ENCODE assay signal across 8 cellular contexts in genomic region chr10:62384057-62384446, GRCh38. TPM values are rescaled to one million over a fixed set of nuclear protein-coding genes. Genes with fewer than 3 reads are reported as not detected.
DNase-seq lines count a peak whose midpoint lies in the region; ATAC-seq and TF ChIP-seq lines count a peak whose summit lies in the region.

No MANE protein-coding gene starts in this region.

- peaks cover 11% of the 10 kb centered on the region for H3K4me1 Mint-ChIP-seq in activated CD4-positive, alpha-beta T cell treated with anti-CD3 and anti-CD28 coated beads, Interleukin-2, amount 10 ng/mL, durations not matched to agents 24 days and 14 days

- H3K27ac Mint-ChIP-seq in activated CD4-positive, alpha-beta T cell treated with anti-CD3 and anti-CD28 coated beads, Interleukin-2, amount 10 ng/mL, durations not matched to agents 24 days and 14 days: no peak overlapping the region

- H3K36me3 Mint-ChIP-seq in activated CD4-positive, alpha-beta T cell treated with anti-CD3 and anti-CD28 coated beads, Interleukin-2, amount 10 ng/mL, durations not matched to agents 24 days and 14 days (ENCODE audit: low read depth): no peaks in the 10 kb centered on the region

- H3K27me3 Mint-ChIP-seq in activated CD4-positive, alpha-beta T cell treated with anti-CD3 and anti-CD28 coated beads, Interleukin-2, amount 10 ng/mL, durations not matched to agents 24 days and 14 days: peaks cover 14% of the 10 kb centered on the region

- DNase-seq in AG04450 (ENCODE audit: low read depth, low spot score) (peak; percentile 33), iris pigment epithelial cell (ENCODE audit: low read depth) (peak; percentile 58), cortex of kidney (lab: John Stamatoyannopoulos, UW) (no peak), GM20000 (ENCODE audit: low spot score) (no peak), OCI-M2 (lab: John Stamatoyannopoulos, UW; ENCODE audit: unreplicated experiment) (no peak)
- peak; percentile 73 for DNase-seq in activated CD4-positive, alpha-beta T cell treated with anti-CD3 and anti-CD28 coated beads, Interleukin-2, amount 10 ng/mL, durations not matched to agents 24 days and 14 days

- no peak overlapping the region; the same call in 1 of the 2 replicates for H3K4me3 ChIP-seq in AG04450 (ENCODE audit: low read depth, low read length)

- no peak overlapping the region for H3K27ac ChIP-seq in AG04450 (ENCODE audit: low read depth, low read length)

- TF ChIP-seq CTCF in AG04450 (IDR thresholded peaks at IDR 0.05; ENCODE audit: low read depth, low read length): no peak
- TF ChIP-seq CTCF in GM20000 (IDR thresholded peaks at IDR 0.05; ENCODE audit: extremely low read depth, missing control alignments): no peak

- CTCF ChIA-PET in AG04450 (lab: Charles Lee): interaction anchor here (1.5 kb wide), 1 partner anchor 53 kb away, joined by 6 read pairs; no protein-coding TSS in a partner anchor

- peak; percentile 57 for ATAC-seq in HG02870 (IDR thresholded peaks at IDR 0.05; ENCODE audit: unreplicated experiment)
- no peak for ATAC-seq in HG02623 (IDR thresholded peaks at IDR 0.05; ENCODE audit: unreplicated experiment)

- POLR2A ChIA-PET in AG04450 (lab: Yijun Ruan, JAX): no interaction called here

- intact Hi-C loops in activated CD4-positive, alpha-beta T cell treated with anti-CD3 and anti-CD28 coated beads, Interleukin-2, amount 10 ng/mL, durations not matched to agents 24 days and 14 days (cut with micrococcal nuclease): no loop called here

- H3K27me3 ChIP-seq in AG04450 (ENCODE audit: control insufficient read depth, insufficient read depth, low read length): no peaks in the 10 kb centered on the region

- H3K9me3 ChIP-seq in AG04450 (ENCODE audit: control insufficient read depth, insufficient read depth, low read length): peaks cover 3% of the 10 kb centered on the region; the same call in 1 of the 2 replicates

- H3K9me3 Mint-ChIP-seq in activated CD4-positive, alpha-beta T cell treated with anti-CD3 and anti-CD28 coated beads, Interleukin-2, amount 10 ng/mL, durations not matched to agents 24 days and 14 days: peaks cover 4% of the 10 kb centered on the region

- no peak overlapping the region for H3K4me3 Mint-ChIP-seq in activated CD4-positive, alpha-beta T cell treated with anti-CD3 and anti-CD28 coated beads, Interleukin-2, amount 10 ng/mL, durations not matched to agents 24 days and 14 days

RNA-seq across cellular contexts. Expression of gene ZNF365, which starts 9.9 kb away (rescaled TPM):
- 2.8 and 3.9 TPM in 2 replicates for polyA plus RNA-seq in AG04450 (2011; rRNA removed)
- 5.2 and 5.4 TPM in 2 replicates for polyA minus RNA-seq in AG04450 (2011; rRNA and poly(A)+ RNA removed)
- not detected in 2 replicates for total RNA-seq in activated CD4-positive, alpha-beta T cell treated with anti-CD3 and anti-CD28 coated beads, Interleukin-2, amount 10 ng/mL, durations not matched to agents 24 days and 14 days

Comparison
In these comparisons a context has a peak if more than half of its experiments do, and no peak if none do; other contexts are left out.
1. DNase-seq: peak in AG04450 (single experiment), activated CD4-positive, alpha-beta T cell treated with anti-CD3 and anti-CD28 coated beads, Interleukin-2, amount 10 ng/mL, durations not matched to agents 24 days and 14 days (single experiment) and iris pigment epithelial cell (single experiment); none in cortex of kidney (single experiment), GM20000 (single experiment) and OCI-M2 (single experiment).